Comparison of ENCODE assay signal across 18 cellular contexts in the genomic region with DNA sequence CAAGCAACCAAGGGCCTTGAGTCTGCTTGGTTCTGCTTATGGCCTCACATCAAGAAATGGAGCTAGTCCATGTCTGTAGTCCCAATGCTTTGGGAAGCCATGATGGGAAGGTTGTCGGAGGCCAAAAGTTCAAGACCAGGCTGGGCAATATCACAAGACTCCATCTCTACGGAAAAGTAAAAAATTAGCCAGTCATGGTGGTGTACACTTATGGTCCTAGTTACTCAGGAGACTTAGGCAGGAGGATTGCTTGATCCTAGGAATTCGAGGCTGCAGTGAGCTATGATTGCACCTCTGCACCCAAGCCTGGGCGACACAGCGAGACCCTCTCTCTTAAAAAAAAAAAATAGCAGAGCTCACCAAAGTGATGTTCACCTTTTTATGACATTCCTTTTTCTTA.
"Had no signal": no experiment of that assay in that cellular context is flagged by ENCODE, and none has a peak within 500 bp of the region (broad histone marks: within the 10 kb centered on the region; RNA-seq: fewer than 3 reads in every experiment).

No MANE protein-coding gene starts in this region.

- H3K27me3 ChIP-seq: SJSA1 had no signal

- H3K9me3 ChIP-seq: SJSA1 had no signal

- H3K27ac ChIP-seq: SJSA1, SK-N-MC had no signal

- H3K4me3 ChIP-seq: SJSA1, SK-N-MC had no signal

- H3K36me3 ChIP-seq: SJSA1 had no signal

- DNase-seq: KBM-7, MM.1S, NCI-H1092 treated with DMSO at 0.1 percent for 48 hours, NCI-H1436, NCI-H187, NCI-H2029, NCI-H2081 treated with DMSO at 0.1 percent for 48 hours, NCI-H2171, NCI-H226, NCI-H446, NCI-H510A, NCI-H524 treated with DMSO at 0.1 percent for 48 hours, NCI-H774, Right ventricle myocardium superior, RPMI8226, SIG-M5 had no signal

- H3K4me1 ChIP-seq: SJSA1 had no signal
